1 cellular context compared by ENCODE assay signal in the genomic region with DNA sequence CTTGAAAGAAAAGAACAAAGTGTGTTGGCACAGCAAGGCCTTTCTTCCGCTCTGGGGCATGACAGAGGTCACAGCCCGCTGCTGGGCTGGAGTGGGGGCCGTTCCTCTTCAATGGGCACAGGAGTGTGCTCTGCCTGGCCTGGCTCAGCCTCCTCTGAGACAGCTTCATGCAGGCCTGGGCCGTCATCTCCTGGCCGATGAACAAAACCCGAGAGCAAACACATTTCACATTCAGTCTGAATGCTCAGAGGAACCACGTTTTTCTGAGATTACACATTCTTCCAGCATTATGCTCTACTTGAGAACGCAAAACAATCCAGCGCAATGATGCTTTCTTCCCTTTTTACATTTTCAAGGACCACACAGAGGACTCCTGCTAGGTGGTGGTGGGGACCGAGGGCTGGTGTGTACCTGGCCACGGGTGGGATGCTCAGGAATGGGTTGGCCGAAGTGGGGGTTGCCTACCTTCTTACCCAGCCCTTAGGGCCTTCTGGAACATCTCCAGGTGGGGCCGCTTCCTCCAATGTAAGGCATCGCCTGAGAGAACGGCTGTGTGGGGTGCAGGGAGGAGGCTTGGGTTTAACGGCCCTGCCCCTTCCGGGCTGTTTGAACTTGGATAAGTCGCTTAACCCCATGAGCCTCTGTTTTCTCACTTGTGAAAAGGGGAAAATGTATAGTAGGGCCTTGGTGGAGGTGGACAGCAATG.
TF ChIP-seq lines count a peak whose summit lies in the region.

No MANE protein-coding gene starts in this region.

TF ChIP-seq in GM23338, 12 proteins besides CTCF, POLR2A, EP300 and RAD21:
- TF ChIP-seq, protein P1, sequence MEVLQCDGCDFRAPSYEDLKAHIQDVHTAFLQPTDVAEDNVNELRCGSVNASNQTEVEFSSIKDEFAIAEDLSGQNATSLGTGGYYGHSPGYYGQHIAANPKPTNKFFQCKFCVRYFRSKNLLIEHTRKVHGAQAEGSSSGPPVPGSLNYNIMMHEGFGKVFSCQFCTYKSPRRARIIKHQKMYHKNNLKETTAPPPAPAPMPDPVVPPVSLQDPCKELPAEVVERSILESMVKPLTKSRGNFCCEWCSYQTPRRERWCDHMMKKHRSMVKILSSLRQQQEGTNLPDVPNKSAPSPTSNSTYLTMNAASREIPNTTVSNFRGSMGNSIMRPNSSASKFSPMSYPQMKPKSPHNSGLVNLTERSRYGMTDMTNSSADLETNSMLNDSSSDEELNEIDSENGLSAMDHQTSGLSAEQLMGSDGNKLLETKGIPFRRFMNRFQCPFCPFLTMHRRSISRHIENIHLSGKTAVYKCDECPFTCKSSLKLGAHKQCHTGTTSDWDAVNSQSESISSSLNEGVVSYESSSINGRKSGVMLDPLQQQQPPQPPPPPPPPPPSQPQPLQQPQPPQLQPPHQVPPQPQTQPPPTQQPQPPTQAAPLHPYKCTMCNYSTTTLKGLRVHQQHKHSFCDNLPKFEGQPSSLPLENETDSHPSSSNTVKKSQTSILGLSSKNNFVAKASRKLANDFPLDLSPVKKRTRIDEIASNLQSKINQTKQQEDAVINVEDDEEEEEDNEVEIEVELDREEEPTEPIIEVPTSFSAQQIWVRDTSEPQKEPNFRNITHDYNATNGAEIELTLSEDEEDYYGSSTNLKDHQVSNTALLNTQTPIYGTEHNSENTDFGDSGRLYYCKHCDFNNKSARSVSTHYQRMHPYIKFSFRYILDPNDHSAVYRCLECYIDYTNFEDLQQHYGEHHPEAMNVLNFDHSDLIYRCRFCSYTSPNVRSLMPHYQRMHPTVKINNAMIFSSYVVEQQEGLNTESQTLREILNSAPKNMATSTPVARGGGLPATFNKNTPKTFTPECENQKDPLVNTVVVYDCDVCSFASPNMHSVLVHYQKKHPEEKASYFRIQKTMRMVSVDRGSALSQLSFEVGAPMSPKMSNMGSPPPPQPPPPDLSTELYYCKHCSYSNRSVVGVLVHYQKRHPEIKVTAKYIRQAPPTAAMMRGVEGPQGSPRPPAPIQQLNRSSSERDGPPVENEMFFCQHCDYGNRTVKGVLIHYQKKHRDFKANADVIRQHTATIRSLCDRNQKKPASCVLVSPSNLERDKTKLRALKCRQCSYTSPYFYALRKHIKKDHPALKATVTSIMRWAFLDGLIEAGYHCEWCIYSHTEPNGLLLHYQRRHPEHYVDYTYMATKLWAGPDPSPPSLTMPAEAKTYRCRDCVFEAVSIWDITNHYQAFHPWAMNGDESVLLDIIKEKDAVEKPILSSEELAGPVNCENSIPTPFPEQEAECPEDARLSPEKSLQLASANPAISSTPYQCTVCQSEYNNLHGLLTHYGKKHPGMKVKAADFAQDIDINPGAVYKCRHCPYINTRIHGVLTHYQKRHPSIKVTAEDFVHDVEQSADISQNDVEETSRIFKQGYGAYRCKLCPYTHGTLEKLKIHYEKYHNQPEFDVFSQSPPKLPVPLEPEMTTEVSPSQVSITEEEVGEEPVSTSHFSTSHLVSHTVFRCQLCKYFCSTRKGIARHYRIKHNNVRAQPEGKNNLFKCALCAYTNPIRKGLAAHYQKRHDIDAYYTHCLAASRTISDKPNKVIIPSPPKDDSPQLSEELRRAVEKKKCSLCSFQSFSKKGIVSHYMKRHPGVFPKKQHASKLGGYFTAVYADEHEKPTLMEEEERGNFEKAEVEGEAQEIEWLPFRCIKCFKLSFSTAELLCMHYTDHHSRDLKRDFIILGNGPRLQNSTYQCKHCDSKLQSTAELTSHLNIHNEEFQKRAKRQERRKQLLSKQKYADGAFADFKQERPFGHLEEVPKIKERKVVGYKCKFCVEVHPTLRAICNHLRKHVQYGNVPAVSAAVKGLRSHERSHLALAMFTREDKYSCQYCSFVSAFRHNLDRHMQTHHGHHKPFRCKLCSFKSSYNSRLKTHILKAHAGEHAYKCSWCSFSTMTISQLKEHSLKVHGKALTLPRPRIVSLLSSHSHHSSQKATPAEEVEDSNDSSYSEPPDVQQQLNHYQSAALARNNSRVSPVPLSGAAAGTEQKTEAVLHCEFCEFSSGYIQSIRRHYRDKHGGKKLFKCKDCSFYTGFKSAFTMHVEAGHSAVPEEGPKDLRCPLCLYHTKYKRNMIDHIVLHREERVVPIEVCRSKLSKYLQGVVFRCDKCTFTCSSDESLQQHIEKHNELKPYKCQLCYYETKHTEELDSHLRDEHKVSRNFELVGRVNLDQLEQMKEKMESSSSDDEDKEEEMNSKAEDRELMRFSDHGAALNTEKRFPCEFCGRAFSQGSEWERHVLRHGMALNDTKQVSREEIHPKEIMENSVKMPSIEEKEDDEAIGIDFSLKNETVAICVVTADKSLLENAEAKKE (CRISPR knock-in tag; IDR thresholded peaks at IDR 0.05) = no peak
- TF ChIP-seq ZNF114 (CRISPR knock-in tag; IDR thresholded peaks at IDR 0.05) (no peak), ZNF331 (CRISPR knock-in tag; IDR thresholded peaks at IDR 0.05; ENCODE audit: low read depth) (no peak), NANOG (IDR thresholded peaks at IDR 0.05; ENCODE audit: borderline replicate concordance) (no peak), EZH2 (IDR thresholded peaks at IDR 0.05; ENCODE audit: low read depth, unreplicated experiment) (no peak), STAT1 (IDR thresholded peaks at IDR 0.05; ENCODE audit: unreplicated experiment) (no peak), CREB1 (CRISPR knock-in tag; IDR thresholded peaks at IDR 0.05; ENCODE audit: low read depth) (no peak), EZH2phosphoT487 (IDR thresholded peaks at IDR 0.05; ENCODE audit: unreplicated experiment) (no peak), JUNB (IDR thresholded peaks at IDR 0.05; ENCODE audit: unreplicated experiment) (no peak)
- TF ChIP-seq, protein P2, sequence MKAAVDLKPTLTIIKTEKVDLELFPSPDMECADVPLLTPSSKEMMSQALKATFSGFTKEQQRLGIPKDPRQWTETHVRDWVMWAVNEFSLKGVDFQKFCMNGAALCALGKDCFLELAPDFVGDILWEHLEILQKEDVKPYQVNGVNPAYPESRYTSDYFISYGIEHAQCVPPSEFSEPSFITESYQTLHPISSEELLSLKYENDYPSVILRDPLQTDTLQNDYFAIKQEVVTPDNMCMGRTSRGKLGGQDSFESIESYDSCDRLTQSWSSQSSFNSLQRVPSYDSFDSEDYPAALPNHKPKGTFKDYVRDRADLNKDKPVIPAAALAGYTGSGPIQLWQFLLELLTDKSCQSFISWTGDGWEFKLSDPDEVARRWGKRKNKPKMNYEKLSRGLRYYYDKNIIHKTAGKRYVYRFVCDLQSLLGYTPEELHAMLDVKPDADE (IDR thresholded peaks at IDR 0.05) = no peak
- TF ChIP-seq, protein P3, sequence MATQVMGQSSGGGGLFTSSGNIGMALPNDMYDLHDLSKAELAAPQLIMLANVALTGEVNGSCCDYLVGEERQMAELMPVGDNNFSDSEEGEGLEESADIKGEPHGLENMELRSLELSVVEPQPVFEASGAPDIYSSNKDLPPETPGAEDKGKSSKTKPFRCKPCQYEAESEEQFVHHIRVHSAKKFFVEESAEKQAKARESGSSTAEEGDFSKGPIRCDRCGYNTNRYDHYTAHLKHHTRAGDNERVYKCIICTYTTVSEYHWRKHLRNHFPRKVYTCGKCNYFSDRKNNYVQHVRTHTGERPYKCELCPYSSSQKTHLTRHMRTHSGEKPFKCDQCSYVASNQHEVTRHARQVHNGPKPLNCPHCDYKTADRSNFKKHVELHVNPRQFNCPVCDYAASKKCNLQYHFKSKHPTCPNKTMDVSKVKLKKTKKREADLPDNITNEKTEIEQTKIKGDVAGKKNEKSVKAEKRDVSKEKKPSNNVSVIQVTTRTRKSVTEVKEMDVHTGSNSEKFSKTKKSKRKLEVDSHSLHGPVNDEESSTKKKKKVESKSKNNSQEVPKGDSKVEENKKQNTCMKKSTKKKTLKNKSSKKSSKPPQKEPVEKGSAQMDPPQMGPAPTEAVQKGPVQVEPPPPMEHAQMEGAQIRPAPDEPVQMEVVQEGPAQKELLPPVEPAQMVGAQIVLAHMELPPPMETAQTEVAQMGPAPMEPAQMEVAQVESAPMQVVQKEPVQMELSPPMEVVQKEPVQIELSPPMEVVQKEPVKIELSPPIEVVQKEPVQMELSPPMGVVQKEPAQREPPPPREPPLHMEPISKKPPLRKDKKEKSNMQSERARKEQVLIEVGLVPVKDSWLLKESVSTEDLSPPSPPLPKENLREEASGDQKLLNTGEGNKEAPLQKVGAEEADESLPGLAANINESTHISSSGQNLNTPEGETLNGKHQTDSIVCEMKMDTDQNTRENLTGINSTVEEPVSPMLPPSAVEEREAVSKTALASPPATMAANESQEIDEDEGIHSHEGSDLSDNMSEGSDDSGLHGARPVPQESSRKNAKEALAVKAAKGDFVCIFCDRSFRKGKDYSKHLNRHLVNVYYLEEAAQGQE (IDR thresholded peaks at IDR 0.05; ENCODE audit: unreplicated experiment) = no peak
